ENCODE assay signal across 18 cellular contexts in the genomic region with DNA sequence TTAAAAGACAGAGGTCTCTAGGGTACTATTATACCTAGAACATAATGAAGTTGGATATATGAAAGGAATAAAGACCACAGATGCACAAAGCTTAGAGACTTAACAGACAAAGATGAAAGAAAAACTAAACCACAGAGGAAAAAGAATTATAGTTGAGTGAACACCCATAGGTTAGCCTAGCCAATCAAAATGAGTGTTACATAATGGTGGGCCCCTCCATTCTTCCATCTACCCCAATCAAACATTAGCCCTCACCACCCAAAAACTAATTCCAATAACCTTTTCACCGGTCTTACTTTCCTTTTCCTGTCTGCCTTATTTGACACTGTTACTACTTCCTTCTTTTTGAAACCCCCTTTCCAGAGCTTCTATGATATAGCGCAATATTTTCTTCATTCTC.
A peak's percentile ranks its signal among the peaks of the same experiment; 100 is the strongest.
DNase-seq lines count a peak whose midpoint lies in the region; ATAC-seq, FAIRE-seq and TF ChIP-seq lines count a peak whose summit lies in the region.
"Had no signal": no experiment of that assay in that cellular context is flagged by ENCODE, and none has a peak within 500 bp of the region (broad histone marks: within the 10 kb centered on the region; RNA-seq: fewer than 3 reads in every experiment).

No MANE protein-coding gene starts in this region.

- peak overlapping the region; percentile 66 for H3K27ac ChIP-seq in Karpas-422 (ENCODE audit: low read length)
- peak overlapping the region; percentile 6 for H3K27ac ChIP-seq in naive thymus-derived CD4-positive, alpha-beta T cell (ENCODE audit: low read depth, low read length)
- H3K27ac ChIP-seq in HepG2 (ENCODE audit: extremely low read length, insufficient read depth, low read length), result no peak overlapping the region
- H3K27ac ChIP-seq: breast epithelium, epithelial cell of prostate, foreskin keratinocyte had no signal

- H3K4me1 ChIP-seq in Karpas-422 (ENCODE audit: low read length) (peaks cover 62% of the 10 kb centered on the region), HepG2 (ENCODE audit: insufficient read depth, low read length) (no peaks in the 10 kb centered on the region)
- H3K4me1 ChIP-seq in naive thymus-derived CD4-positive, alpha-beta T cell (ENCODE audit: control insufficient read depth in 2 of 2, insufficient read depth in 2 of 2, low read length in 2 of 2), result peaks cover 18 to 25% of the 10 kb centered on the region in 2 donors
- H3K4me1 ChIP-seq: breast epithelium, Caco-2, foreskin keratinocyte had no signal

- H3K4me3 Mint-ChIP-seq in activated CD8-positive, alpha-beta T cell treated with anti-CD3 and anti-CD28 coated beads for 36 hours, result no peak overlapping the region
- H3K4me3 Mint-ChIP-seq in naive thymus-derived CD4-positive, alpha-beta T cell, result no peak overlapping the region
- H3K4me3 Mint-ChIP-seq: activated T-helper 17 cell treated with anti-CD3 and anti-CD28 coated beads, Interleukin-2, amount 50 U/mL, for 72 hours; H9; nephron had no signal

- no peak for FAIRE-seq in HepG2 (lab: Jason Lieb, UNC)

- H4K20me1 ChIP-seq in Karpas-422 (ENCODE audit: insufficient read depth, low read depth, low read length) (no peaks in the 10 kb centered on the region), HepG2 (ENCODE audit: insufficient read depth, low read length) (no peaks in the 10 kb centered on the region)

- POLR2A ChIA-PET in GM10248 (lab: Yijun Ruan, JAX), result no interaction called here
- POLR2A ChIA-PET in activated CD8-positive, alpha-beta T cell treated with anti-CD3 and anti-CD28 coated beads for 36 hours (lab: Charles Lee), result no interaction called here
- POLR2A ChIA-PET in naive thymus-derived CD4-positive, alpha-beta T cell (lab: Charles Lee), result interaction anchor here (1.1 kb wide), 1 partner anchor 10 kb away, joined by 5 read pairs; no protein-coding TSS in a partner anchor
- POLR2A ChIA-PET in HepG2 (lab: Yijun Ruan, JAX), result no interaction called here

- H3K9me3 ChIP-seq in Karpas-422 (ENCODE audit: low read length) (no peaks in the 10 kb centered on the region), HepG2 (ENCODE audit: low read length) (no peaks in the 10 kb centered on the region)
- H3K9me3 ChIP-seq in naive thymus-derived CD4-positive, alpha-beta T cell (ENCODE audit: control insufficient read depth in 2 of 3, low read length in 3 of 3), result no peaks in the 10 kb centered on the region
- H3K9me3 ChIP-seq: breast epithelium, Caco-2, tibial nerve had no signal

- WGBS in HepG2 (ENCODE audit: low lambda C conversion rate), result 89% methylated on average over 2 of the region's 2 CpGs

- no peaks in the 10 kb centered on the region for H3K27me3 Mint-ChIP-seq in activated CD8-positive, alpha-beta T cell treated with anti-CD3 and anti-CD28 coated beads for 36 hours
- no peaks in the 10 kb centered on the region for H3K27me3 Mint-ChIP-seq in naive thymus-derived CD4-positive, alpha-beta T cell
- H3K27me3 Mint-ChIP-seq: activated T-helper 17 cell treated with anti-CD3 and anti-CD28 coated beads, Interleukin-2, amount 50 U/mL, for 72 hours had no signal

- intact Hi-C loops in activated CD8-positive, alpha-beta T cell treated with anti-CD3 and anti-CD28 coated beads for 36 hours (cut with micrococcal nuclease), result no loop called here
- intact Hi-C loops in naive thymus-derived CD4-positive, alpha-beta T cell (cut with micrococcal nuclease), result loop anchor here in 1 of 2 donors (1.0 kb wide), 1 partner anchor 8 kb away; no protein-coding TSS in a partner anchor
- intact Hi-C loops in HepG2 (cut with micrococcal nuclease; ENCODE audit: unreplicated experiment), result no loop called here

- no peaks in the 10 kb centered on the region for H3K9me3 Mint-ChIP-seq in activated CD8-positive, alpha-beta T cell treated with anti-CD3 and anti-CD28 coated beads for 36 hours
- H3K9me3 Mint-ChIP-seq in naive thymus-derived CD4-positive, alpha-beta T cell, result peaks cover 0 to 4% (median 0%) of the 10 kb centered on the region in 11 donors
- H3K9me3 Mint-ChIP-seq: activated T-helper 17 cell treated with anti-CD3 and anti-CD28 coated beads, Interleukin-2, amount 50 U/mL, for 72 hours; H9; nephron had no signal

- TF ChIP-seq RAD21 in HepG2 (CRISPR knock-in tag; IDR thresholded peaks at IDR 0.05), result no peak

- H3K4me2 ChIP-seq in Karpas-422 (ENCODE audit: low read depth, low read length, poor library complexity, severe bottlenecking) (peak overlapping the region; percentile 48), HepG2 (ENCODE audit: low read depth, low read length) (no peak overlapping the region)

- H3K9ac ChIP-seq in Karpas-422 (ENCODE audit: low read length), result no peak overlapping the region
- H3K9ac ChIP-seq in HepG2 (ENCODE audit: insufficient read depth, low read depth, low read length), result no peak overlapping the region

- TF ChIP-seq CTCF in GM10248 (IDR thresholded peaks at IDR 0.05; ENCODE audit: control extremely low read depth, extremely low read depth, low read depth, missing control alignments) (no peak), HepG2 (CRISPR knock-in tag; IDR thresholded peaks at IDR 0.05) (no peak)
- no peak for TF ChIP-seq CTCF in activated CD8-positive, alpha-beta T cell treated with anti-CD3 and anti-CD28 coated beads for 36 hours (IDR thresholded peaks at IDR 0.05)

- no peak for TF ChIP-seq POLR2A in HepG2 (IDR thresholded peaks at IDR 0.05; ENCODE audit: insufficient read depth in 1 of 2, low read depth in 2 of 2, low read length in 2 of 2)

- no peaks in the 10 kb centered on the region for H3K27me3 ChIP-seq in Karpas-422 (ENCODE audit: low read length)
- no peaks in the 10 kb centered on the region for H3K27me3 ChIP-seq in naive thymus-derived CD4-positive, alpha-beta T cell (ENCODE audit: control insufficient read depth in 2 of 2, insufficient read depth in 2 of 2, low read length in 2 of 2)
- no peaks in the 10 kb centered on the region for H3K27me3 ChIP-seq in HepG2 (ENCODE audit: control insufficient read depth in 1 of 2, insufficient read depth in 2 of 2, low read length in 2 of 2)
- H3K27me3 ChIP-seq: breast epithelium, foreskin keratinocyte, tibial nerve had no signal

- H3K36me3 Mint-ChIP-seq in activated CD8-positive, alpha-beta T cell treated with anti-CD3 and anti-CD28 coated beads for 36 hours (ENCODE audit: low read depth), result peaks cover 34% of the 10 kb centered on the region
- H3K36me3 Mint-ChIP-seq in naive thymus-derived CD4-positive, alpha-beta T cell, result peaks cover 0 to 22% (median 12%) of the 10 kb centered on the region in 5 donors

- H3K79me2 ChIP-seq in Karpas-422 (ENCODE audit: low read length) (peaks cover 76% of the 10 kb centered on the region), HepG2 (ENCODE audit: insufficient read depth, low read length) (no peaks in the 10 kb centered on the region)

- H3K4me3 ChIP-seq in Karpas-422 (ENCODE audit: low read length) (no peak overlapping the region; the same call in 1 of the 2 replicates), HepG2 (replicated peaks in 1 of 3; ENCODE audit: insufficient read depth in 1 of 3, low read depth in 2 of 3, low read length in 3 of 3) (no peak overlapping the region)
- H3K4me3 ChIP-seq in naive thymus-derived CD4-positive, alpha-beta T cell (ENCODE audit: low read length), result no peak overlapping the region
- H3K4me3 ChIP-seq: breast epithelium, tibial nerve had no signal

- CTCF ChIA-PET in GM10248 (lab: Yijun Ruan, JAX), result interaction anchor here (0.7 to 2.1 kb wide), 6 partner anchors 10 to 32 kb away, joined by 3 to 6 read pairs (median 4); no protein-coding TSS in a partner anchor
- CTCF ChIA-PET in activated CD8-positive, alpha-beta T cell treated with anti-CD3 and anti-CD28 coated beads for 36 hours (lab: Charles Lee), result interaction anchor here (1.4 kb wide), 1 partner anchor 34 kb away, joined by 4 read pairs; no protein-coding TSS in a partner anchor
- CTCF ChIA-PET in naive thymus-derived CD4-positive, alpha-beta T cell (lab: Charles Lee), result interaction anchor here (0.6 to 1.1 kb wide), 3 partner anchors 32 to 1031 kb away, joined by 3 to 4 read pairs (median 4); no protein-coding TSS in a partner anchor
- CTCF ChIA-PET in HepG2 (lab: Yijun Ruan, JAX; ENCODE audit: low intra/inter-chr PET ratio, low total read pairs), result no interaction called here

- peaks cover 31% of the 10 kb centered on the region for H3K4me1 Mint-ChIP-seq in activated CD8-positive, alpha-beta T cell treated with anti-CD3 and anti-CD28 coated beads for 36 hours (ENCODE audit: low read depth)
- peaks cover 0 to 31% (median 24%) of the 10 kb centered on the region in 7 donors for H3K4me1 Mint-ChIP-seq in naive thymus-derived CD4-positive, alpha-beta T cell

- DNase-seq in GM10248 (ENCODE audit: extremely low spot score), result peak; percentile 29
- DNase-seq in Karpas-422, result no peak
- DNase-seq in activated CD8-positive, alpha-beta T cell treated with anti-CD3 and anti-CD28 coated beads for 36 hours, result peak; percentile 29
- peak in 7 of 9 donors; percentile 14 to 41 (median 38) for DNase-seq in naive thymus-derived CD4-positive, alpha-beta T cell
- DNase-seq in HepG2 (ENCODE audit: low spot score), result no peak
- DNase-seq: Caco-2, foreskin keratinocyte, H9, mesendoderm, NCI-H2029 treated with DMSO at 0.1 percent for 48 hours, posterior cingulate gyrus had no signal

- H2AFZ ChIP-seq in Karpas-422 (ENCODE audit: low read length) (no peak overlapping the region), HepG2 (ENCODE audit: low read length) (no peak overlapping the region)

- peak; percentile 51 for ATAC-seq in activated CD8-positive, alpha-beta T cell treated with anti-CD3 and anti-CD28 coated beads for 36 hours
- peak; percentile 76 for ATAC-seq in naive thymus-derived CD4-positive, alpha-beta T cell
- ATAC-seq in GM21515 (IDR thresholded peaks at IDR 0.05; ENCODE audit: unreplicated experiment) (no peak), HepG2 (no peak), GM21528 (IDR thresholded peaks at IDR 0.05; ENCODE audit: low FRiP score, unreplicated experiment) (no peak)
- ATAC-seq: activated T-helper 17 cell treated with anti-CD3 and anti-CD28 coated beads, Interleukin-2, amount 50 U/mL, for 72 hours; foreskin keratinocyte had no signal

- TF ChIP-seq EP300 in HepG2 (IDR thresholded peaks at IDR 0.05; ENCODE audit: low read depth in 2 of 2, low read length in 2 of 2) (no peak), HepG2 (CRISPR knock-in tag; IDR thresholded peaks at IDR 0.05; ENCODE audit: borderline replicate concordance) (no peak)

- no peaks in the 10 kb centered on the region for H3K9me2 ChIP-seq in Karpas-422 (replicated peaks; ENCODE audit: insufficient read depth, low read length)

- H3K36me3 ChIP-seq in Karpas-422 (ENCODE audit: insufficient read depth, low read length), result peaks cover 15% of the 10 kb centered on the region
- no peaks in the 10 kb centered on the region for H3K36me3 ChIP-seq in naive thymus-derived CD4-positive, alpha-beta T cell (ENCODE audit: control insufficient read depth in 2 of 3, insufficient read depth in 3 of 3, low read length in 3 of 3)
- no peaks in the 10 kb centered on the region for H3K36me3 ChIP-seq in HepG2 (replicated peaks in 1 of 2; ENCODE audit: control insufficient read depth in 1 of 2, insufficient read depth in 2 of 2, low read length in 2 of 2)
- H3K36me3 ChIP-seq: breast epithelium had no signal

- BruUV-seq in HepG2 (replicated peaks; lab: Mats Ljungman, UMichigan), result no TSS peak

- H3K27ac Mint-ChIP-seq in activated CD8-positive, alpha-beta T cell treated with anti-CD3 and anti-CD28 coated beads for 36 hours, result no peak overlapping the region
- H3K27ac Mint-ChIP-seq in naive thymus-derived CD4-positive, alpha-beta T cell, result no peak overlapping the region
- H3K27ac Mint-ChIP-seq: activated T-helper 17 cell treated with anti-CD3 and anti-CD28 coated beads, Interleukin-2, amount 50 U/mL, for 72 hours; H9; nephron had no signal

- in situ Hi-C loops in HepG2 (cut with HindIII; ENCODE audit: extremely low pct_ligation_motif_present, low pct_unique_long_range_greater_than_20kb), result no loop called here

Comparison
In these comparisons a context has a peak if more than half of its experiments do, and no peak if none do; other contexts are left out.
1. DNase-seq: peak in GM10248 (single experiment), activated CD8-positive, alpha-beta T cell treated with anti-CD3 and anti-CD28 coated beads for 36 hours (single experiment) and naive thymus-derived CD4-positive, alpha-beta T cell (7 of 9); none in Karpas-422 (single experiment) and HepG2 (single experiment).
2. ATAC-seq: peak in activated CD8-positive, alpha-beta T cell treated with anti-CD3 and anti-CD28 coated beads for 36 hours (single experiment) and naive thymus-derived CD4-positive, alpha-beta T cell (single experiment); none in GM21515 (single experiment), HepG2 (single experiment) and GM21528 (single experiment).